20 cellular contexts compared by ENCODE assay signal in the genomic region with DNA sequence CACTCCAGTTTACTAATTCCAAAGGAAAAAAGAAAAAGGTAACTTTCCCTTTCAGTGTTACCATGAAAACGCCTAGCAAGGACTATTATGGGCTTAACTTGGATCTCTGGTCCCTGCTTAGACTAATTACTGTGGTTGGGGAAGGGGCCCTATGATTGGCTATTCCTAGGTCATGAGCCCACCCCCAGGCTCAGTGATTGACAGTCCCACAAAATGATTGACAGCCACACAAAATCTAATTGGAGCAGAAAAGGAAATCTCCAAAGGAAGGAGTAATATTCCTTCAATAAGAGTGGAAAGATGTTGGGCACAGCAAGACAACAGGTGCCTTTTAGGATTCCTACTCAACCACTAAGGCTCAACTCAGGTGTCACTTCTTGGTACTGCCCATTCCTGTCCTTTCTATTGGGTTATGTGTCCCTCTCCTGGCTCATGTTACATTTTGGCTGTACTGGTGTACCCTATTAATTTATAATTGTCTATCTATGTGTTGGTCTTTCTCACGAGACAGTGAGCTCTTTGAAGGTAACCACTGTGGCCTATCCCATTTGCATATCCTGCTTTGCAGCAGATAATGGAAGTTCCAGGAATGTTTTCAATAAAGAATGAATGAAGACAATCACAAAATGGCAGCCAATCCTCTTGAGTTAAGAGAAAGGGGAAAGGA.
"Had no signal": no experiment of that assay in that cellular context is flagged by ENCODE, and none has a peak within 500 bp of the region (broad histone marks: within the 10 kb centered on the region; RNA-seq: fewer than 3 reads in every experiment).

No MANE protein-coding gene starts in this region.

- H3K27ac Mint-ChIP-seq: mesothelial cell of epicardium, natural killer cell had no signal

- H3K9me3 ChIP-seq: heart left ventricle, sigmoid colon, tibial artery, upper lobe of left lung, uterus had no signal

- H3K27ac ChIP-seq: dorsolateral prefrontal cortex, heart left ventricle, sigmoid colon, skin epidermis, tibial artery, upper lobe of left lung, uterus had no signal

- H3K36me3 Mint-ChIP-seq: mesothelial cell of epicardium, natural killer cell had no signal

- H3K4me3 ChIP-seq: dorsolateral prefrontal cortex, heart left ventricle, sigmoid colon, skin epidermis, tibial artery, upper lobe of left lung, uterus had no signal

- ATAC-seq: heart left ventricle, natural killer cell had no signal

- H3K9me3 Mint-ChIP-seq: mesothelial cell of epicardium, natural killer cell, neural crest cell had no signal

- FAIRE-seq: endometrium, frontal cortex, islet of Langerhans had no signal

- H3K4me3 Mint-ChIP-seq: mesothelial cell of epicardium, natural killer cell, neural crest cell had no signal

- H3K27me3 ChIP-seq: heart left ventricle, sigmoid colon, tibial artery, upper lobe of left lung, uterus had no signal

- H3K36me3 ChIP-seq: heart left ventricle, sigmoid colon, tibial artery, upper lobe of left lung, uterus had no signal

- DNase-seq: cortex of kidney; dorsolateral prefrontal cortex; effector memory CD4-positive, alpha-beta T cell; heart left ventricle; hippocampal formation; kidney glomerular epithelial cell; mammary epithelial cell; natural killer cell; posterior cingulate gyrus; sigmoid colon; stimulated activated naive CD4-positive, alpha-beta T cell; tibial artery; upper lobe of left lung; uterus had no signal
